ENCODE assay signal across 21 cellular contexts in genomic region chr1:84116558-84116957, GRCh38.
"Had no signal": no experiment of that assay in that cellular context is flagged by ENCODE, and none has a peak within 500 bp of the region (broad histone marks: within the 10 kb centered on the region; RNA-seq: fewer than 3 reads in every experiment).

No MANE protein-coding gene starts in this region.

- ATAC-seq: activated CD4-positive, alpha-beta T cell treated with anti-CD3 and anti-CD28 coated beads for 36 hours; activated CD8-positive, alpha-beta T cell treated with anti-CD3 and anti-CD28 coated beads for 36 hours; activated T-cell treated with anti-CD3 and anti-CD28 coated beads, Interleukin-2, amount 50 U/mL, for 72 hours; SK-N-SH treated with all-trans-retinoic acid at 6 μM for 48 hours had no signal

- DNase-seq: activated CD4-positive, alpha-beta T cell treated with anti-CD3 and anti-CD28 coated beads for 36 hours; activated CD4-positive, alpha-beta T cell treated with anti-CD3 and anti-CD28 coated beads, Interleukin-2, amount 50 U/mL, for 1 hour; activated CD8-positive, alpha-beta memory T cell treated with anti-CD3 and anti-CD28 coated beads, Interleukin-2, amount 50 U/mL, for 4 hours; activated CD8-positive, alpha-beta T cell treated with anti-CD3 and anti-CD28 coated beads for 36 hours; activated gamma-delta T cell treated with Interleukin-2 at 50 U/mL for 16 hours; activated naive CD4-positive, alpha-beta T cell treated with anti-CD3 and anti-CD28 coated beads, Interleukin-2, amount 10 ng/mL, durations not matched to agents 7 days and 5 days; activated T-cell treated with anti-CD3 and anti-CD28 coated beads, Interleukin-2, amount 50 U/mL, for 72 hours; aorta; caudate nucleus; colonic mucosa; MG63; NCI-H1417; NCI-H1930; NCI-H2171; NCI-H226; NCI-H526 treated with DMSO at 0.1 percent for 48 hours; NCI-H82; Peyer's patch; SHP77; WERI-Rb-1 had no signal
